Comparison of ENCODE assay signal across 29 cellular contexts in the genomic region with DNA sequence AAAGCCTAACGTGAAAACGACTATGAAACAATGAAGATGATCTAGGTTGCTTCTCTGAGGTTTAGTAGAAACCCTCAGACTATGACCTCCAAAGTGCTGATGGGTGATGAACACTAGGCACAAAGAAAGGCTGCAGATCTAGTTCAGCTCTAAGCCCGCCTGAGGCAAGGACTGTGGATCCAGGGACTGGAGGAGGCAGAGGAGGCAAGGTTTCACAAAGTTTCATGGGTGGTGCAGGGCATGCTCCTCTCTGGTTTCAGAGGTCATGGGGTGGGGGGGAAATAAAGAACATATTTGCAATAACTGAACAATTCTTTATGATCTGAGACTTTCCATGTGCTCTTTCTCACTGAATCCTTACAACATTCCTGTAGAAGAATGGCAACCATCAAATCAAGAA.
"Had no signal": no experiment of that assay in that cellular context is flagged by ENCODE, and none has a peak within 500 bp of the region (broad histone marks: within the 10 kb centered on the region; RNA-seq: fewer than 3 reads in every experiment).

No MANE protein-coding gene starts in this region.

- DNase-seq: activated B cell treated with CpG ODN at 0.5 μM for 24 hours; activated CD4-positive, alpha-beta memory T cell treated with anti-CD3 and anti-CD28 coated beads for 36 hours; activated CD4-positive, alpha-beta T cell treated with anti-CD3 and anti-CD28 coated beads for 4 hours; activated CD4-positive, alpha-beta T cell treated with anti-CD3 and anti-CD28 coated beads, Interleukin-2, amount 10 ng/mL, durations not matched to agents 24 days and 14 days; activated CD4-positive, alpha-beta T cell treated with anti-CD3 and anti-CD28 coated beads, Interleukin-2, amount 50 U/mL, for 1 hour; activated CD4-positive, alpha-beta T cell treated with anti-CD3 and anti-CD28 coated beads, Interleukin-2, amount 50 U/mL, for 4 hours; activated CD4-positive, CD25-positive, alpha-beta regulatory T cell treated with anti-CD3 and anti-CD28 coated beads, Interleukin-2, amount 50 U/mL, for 72 hours; activated CD8-positive, alpha-beta memory T cell treated with anti-CD3 and anti-CD28 coated beads for 24 hours; activated CD8-positive, alpha-beta memory T cell treated with anti-CD3 and anti-CD28 coated beads, Interleukin-2, amount 10 ng/mL, durations not matched to agents 7 days and 5 days; activated CD8-positive, alpha-beta memory T cell treated with anti-CD3 and anti-CD28 coated beads, Interleukin-2, amount 50 U/mL, for 48 hours; activated CD8-positive, alpha-beta T cell treated with anti-CD3 and anti-CD28 coated beads, Interleukin-2, amount 10 ng/mL, durations not matched to agents 7 days and 5 days; activated effector memory CD4-positive, alpha-beta T cell treated with Interleukin-2 at 50 U/mL for 16 hours; activated gamma-delta T cell; activated naive CD4-positive, alpha-beta T cell treated with anti-CD3 and anti-CD28 coated beads, Interleukin-2, amount 10 ng/mL, durations not matched to agents 7 days and 5 days; activated naive CD4-positive, alpha-beta T cell treated with Interleukin-2 at 50 U/mL for 16 hours; activated naive CD8-positive, alpha-beta T cell treated with anti-CD3 and anti-CD28 coated beads, Interleukin-2, amount 10 ng/mL, durations not matched to agents 7 days and 5 days; activated naive CD8-positive, alpha-beta T cell treated with anti-CD3 and anti-CD28 coated beads, Interleukin-2, amount 50 U/mL, for 24 hours; activated T-cell treated with anti-CD3 and anti-CD28 coated beads, Interleukin-2, amount 50 U/mL, for 24 hours; activated T-cell treated with anti-CD3 and anti-CD28 coated beads, Interleukin-2, amount 50 U/mL, for 48 hours; amniotic stem cell; aorta; body of pancreas; brain microvascular endothelial cell; cerebellar nuclear complex; T-helper 1 cell; T-helper 2 cell; T-helper 9 cell had no signal

- H3K9me3 ChIP-seq: body of pancreas had no signal

- H3K27ac ChIP-seq: body of pancreas, brain microvascular endothelial cell, cardiac muscle cell, VCaP had no signal

- H3K27me3 ChIP-seq: body of pancreas, brain microvascular endothelial cell, cardiac muscle cell had no signal

- H3K4me1 ChIP-seq: body of pancreas had no signal

- H3K4me3 ChIP-seq: body of pancreas, cardiac muscle cell had no signal

- H3K36me3 ChIP-seq: brain microvascular endothelial cell, cardiac muscle cell had no signal
